In the genomic region with DNA sequence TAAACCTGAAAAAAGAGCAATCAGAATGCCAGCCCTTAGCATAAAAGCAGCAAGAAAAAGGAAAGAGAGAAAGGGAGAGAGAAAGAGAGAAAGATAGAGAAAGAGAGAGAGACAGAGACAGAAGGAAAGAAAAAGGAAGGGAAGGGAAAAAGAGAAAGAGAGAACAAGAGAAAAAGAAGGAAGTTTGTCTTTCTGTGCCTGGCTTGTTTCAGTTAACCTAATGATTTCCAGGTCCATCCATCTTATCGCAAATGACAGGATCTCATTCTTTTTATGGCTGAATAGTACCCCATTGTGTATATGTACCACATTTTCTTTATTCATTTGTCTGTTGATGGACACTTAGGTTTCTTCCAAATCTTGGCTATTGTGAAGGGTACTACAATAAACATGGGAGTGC, we compare ENCODE assay signal across 6 cellular contexts.
"Had no signal": no experiment of that assay in that cellular context is flagged by ENCODE, and none has a peak within 500 bp of the region (broad histone marks: within the 10 kb centered on the region; RNA-seq: fewer than 3 reads in every experiment).

No MANE protein-coding gene starts in this region.

- FAIRE-seq: HTR-8/SVneo had no signal

- H3K27ac Mint-ChIP-seq: IgD-negative memory B cell had no signal

- H3K4me1 Mint-ChIP-seq: IgD-negative memory B cell had no signal

- H3K27me3 Mint-ChIP-seq: IgD-negative memory B cell had no signal

- H3K27ac ChIP-seq: HL-60 had no signal

- H3K36me3 Mint-ChIP-seq: IgD-negative memory B cell had no signal

- DNase-seq: IMR-90, KBM-7, KG1 had no signal

- H3K4me3 Mint-ChIP-seq: IgD-negative memory B cell had no signal
